ENCODE assay signal across 8 cellular contexts in the genomic region with DNA sequence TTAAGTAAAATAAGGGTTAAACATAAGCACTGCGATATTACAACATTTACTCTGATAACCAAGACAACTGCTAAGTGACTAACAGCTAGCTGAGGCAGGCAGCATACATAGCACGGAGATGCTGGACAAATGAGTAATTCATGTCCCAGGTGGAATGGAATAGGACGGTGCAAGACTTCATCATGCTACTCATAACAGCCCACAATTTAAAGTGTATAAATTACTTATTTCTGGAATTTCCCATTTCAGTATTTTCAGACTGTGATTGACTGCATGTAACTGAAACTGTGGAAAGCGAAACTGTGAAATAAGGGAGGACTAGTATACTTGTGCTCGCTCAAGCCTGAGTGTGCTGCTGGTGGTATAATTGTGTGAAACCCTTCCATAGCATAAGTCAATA. TPM values are rescaled to one million over a fixed set of nuclear protein-coding genes. Genes with fewer than 3 reads are reported as not detected.
DNase-seq lines count a peak whose midpoint lies in the region; ATAC-seq and TF ChIP-seq lines count a peak whose summit lies in the region.

No MANE protein-coding gene starts in this region.

- H3K9me3 ChIP-seq in gastrocnemius medialis, result no peaks in the 10 kb centered on the region

- H3K36me3 ChIP-seq in gastrocnemius medialis, result no peaks in the 10 kb centered on the region

- ATAC-seq in GM21528 (IDR thresholded peaks at IDR 0.05; ENCODE audit: low FRiP score, unreplicated experiment) (peak; percentile 82), HG03469 (IDR thresholded peaks at IDR 0.05; ENCODE audit: unreplicated experiment) (peak; percentile 72), gastrocnemius medialis (no peak)

- H3K4me1 Mint-ChIP-seq in activated T-helper 2 cell treated with anti-CD3 and anti-CD28 coated beads, Interferon-gamma antibody, Interleukin-2, Interleukin-4, amounts not matched to agents 10 μg/mL and 5 μg/mL and 100 μg/mL, durations not matched to agents 14 hours and 24 hours and 36 hours (ENCODE audit: low read depth), result peaks cover 14% of the 10 kb centered on the region

- peaks cover 13% of the 10 kb centered on the region for H3K36me3 Mint-ChIP-seq in activated T-helper 2 cell treated with anti-CD3 and anti-CD28 coated beads, Interferon-gamma antibody, Interleukin-2, Interleukin-4, amounts not matched to agents 10 μg/mL and 5 μg/mL and 100 μg/mL, durations not matched to agents 14 hours and 24 hours and 36 hours (ENCODE audit: low read depth)

- no peaks in the 10 kb centered on the region for H3K9me3 Mint-ChIP-seq in activated T-helper 2 cell treated with anti-CD3 and anti-CD28 coated beads, Interferon-gamma antibody, Interleukin-2, Interleukin-4, amounts not matched to agents 10 μg/mL and 5 μg/mL and 100 μg/mL, durations not matched to agents 14 hours and 24 hours and 36 hours

- TF ChIP-seq POLR2A in gastrocnemius medialis (IDR thresholded peaks at IDR 0.05), result no peak

- TF ChIP-seq CTCF in GM13976 (IDR thresholded peaks at IDR 0.05; ENCODE audit: borderline replicate concordance, control extremely low read depth, extremely low read depth, insufficient read depth, missing control alignments), result no peak
- TF ChIP-seq CTCF in fibroblast of pulmonary artery (IDR thresholded peaks at IDR 0.05; ENCODE audit: low read length, missing control alignments), result no peak
- no peak for TF ChIP-seq CTCF in gastrocnemius medialis (IDR thresholded peaks at IDR 0.05 in 4 of 5, conservative IDR thresholded peaks at IDR 0.05 in 1 of 5)

- peaks cover 3 to 8% of the 10 kb centered on the region in 2 donors for H3K4me1 ChIP-seq in gastrocnemius medialis

- intact Hi-C loops in gastrocnemius medialis (cut with DNase I; ENCODE audit: low total_unique reads), result no loop called here
- intact Hi-C loops in activated T-helper 2 cell treated with anti-CD3 and anti-CD28 coated beads, Interferon-gamma antibody, Interleukin-2, Interleukin-4, amounts not matched to agents 10 μg/mL and 5 μg/mL and 100 μg/mL, durations not matched to agents 14 hours and 24 hours and 36 hours (cut with micrococcal nuclease), result no loop called here

- H3K27me3 Mint-ChIP-seq in activated T-helper 2 cell treated with anti-CD3 and anti-CD28 coated beads, Interferon-gamma antibody, Interleukin-2, Interleukin-4, amounts not matched to agents 10 μg/mL and 5 μg/mL and 100 μg/mL, durations not matched to agents 14 hours and 24 hours and 36 hours (ENCODE audit: low read depth), result no peaks in the 10 kb centered on the region

- in situ Hi-C loops in GM13976 (cut with MboI; ENCODE audit: low sequenced_read_pairs, unreplicated experiment) (no loop called here), gastrocnemius medialis (cut with MboI; ENCODE audit: low sequenced_read_pairs in 4 of 4) (no loop called here)

- no peak overlapping the region for H3K27ac ChIP-seq in gastrocnemius medialis

- no peak overlapping the region for H3K4me3 Mint-ChIP-seq in activated T-helper 2 cell treated with anti-CD3 and anti-CD28 coated beads, Interferon-gamma antibody, Interleukin-2, Interleukin-4, amounts not matched to agents 10 μg/mL and 5 μg/mL and 100 μg/mL, durations not matched to agents 14 hours and 24 hours and 36 hours (ENCODE audit: low read depth)

- DNase-seq in GM13976 (ENCODE audit: low spot score), result peak; percentile 30
- DNase-seq in fibroblast of pulmonary artery (ENCODE audit: low read depth), result peak; percentile 73
- DNase-seq in SHP77 (lab: John Stamatoyannopoulos, UW), result no peak
- DNase-seq in dedifferentiated amniotic fluid mesenchymal stem cell (ENCODE audit: extremely low spot score), result no peak
- DNase-seq in gastrocnemius medialis, result no peak
- DNase-seq in activated T-helper 2 cell treated with anti-CD3 and anti-CD28 coated beads, Interferon-gamma antibody, Interleukin-2, Interleukin-4, amounts not matched to agents 10 μg/mL and 5 μg/mL and 100 μg/mL, durations not matched to agents 14 hours and 24 hours and 36 hours (ENCODE audit: low spot score), result no peak

- H3K27me3 ChIP-seq in gastrocnemius medialis, result no peaks in the 10 kb centered on the region

- H3K4me3 ChIP-seq in fibroblast of pulmonary artery (replicated peaks; ENCODE audit: low read depth, low read length), result peak overlapping the region; percentile 36
- H3K4me3 ChIP-seq in gastrocnemius medialis, result no peak overlapping the region

- H3K27ac Mint-ChIP-seq in activated T-helper 2 cell treated with anti-CD3 and anti-CD28 coated beads, Interferon-gamma antibody, Interleukin-2, Interleukin-4, amounts not matched to agents 10 μg/mL and 5 μg/mL and 100 μg/mL, durations not matched to agents 14 hours and 24 hours and 36 hours, result no peak overlapping the region

RNA-seq across cellular contexts. Expression of a gene that starts 12.9 kb away (rescaled TPM):
- total RNA-seq in gastrocnemius medialis, result 10 to 100 TPM; 13.0 to 17.0 (median 14.3) TPM
- 13.3 and 14.2 TPM in 2 replicates for total RNA-seq in activated T-helper 2 cell treated with anti-CD3 and anti-CD28 coated beads, Interferon-gamma antibody, Interleukin-2, Interleukin-4, amounts not matched to agents 10 μg/mL and 5 μg/mL and 100 μg/mL, durations not matched to agents 14 hours and 24 hours and 36 hours

RNA-seq across cellular contexts. Expression of a gene that starts 12.9 kb away (rescaled TPM):
- 10 to 100 TPM in 3 of 4 donors, 1 to 10 TPM in 1; 5.4 to 21.8 (median 11.9) TPM for total RNA-seq in gastrocnemius medialis
- total RNA-seq in activated T-helper 2 cell treated with anti-CD3 and anti-CD28 coated beads, Interferon-gamma antibody, Interleukin-2, Interleukin-4, amounts not matched to agents 10 μg/mL and 5 μg/mL and 100 μg/mL, durations not matched to agents 14 hours and 24 hours and 36 hours, result 39.3 and 40.8 TPM in 2 replicates

Comparison
In these comparisons a context has a peak if more than half of its experiments do, and no peak if none do; other contexts are left out.
1. DNase-seq: peak in GM13976 (single experiment) and fibroblast of pulmonary artery (single experiment); none in SHP77 (0 of 2), dedifferentiated amniotic fluid mesenchymal stem cell (single experiment), gastrocnemius medialis (0 of 2) and activated T-helper 2 cell treated with anti-CD3 and anti-CD28 coated beads, Interferon-gamma antibody, Interleukin-2, Interleukin-4, amounts not matched to agents 10 μg/mL and 5 μg/mL and 100 μg/mL, durations not matched to agents 14 hours and 24 hours and 36 hours (single experiment).
2. ATAC-seq: peak in GM21528 (single experiment) and HG03469 (single experiment); none in gastrocnemius medialis (0 of 2).